Comparison of ENCODE assay signal across 27 cellular contexts in the genomic region with DNA sequence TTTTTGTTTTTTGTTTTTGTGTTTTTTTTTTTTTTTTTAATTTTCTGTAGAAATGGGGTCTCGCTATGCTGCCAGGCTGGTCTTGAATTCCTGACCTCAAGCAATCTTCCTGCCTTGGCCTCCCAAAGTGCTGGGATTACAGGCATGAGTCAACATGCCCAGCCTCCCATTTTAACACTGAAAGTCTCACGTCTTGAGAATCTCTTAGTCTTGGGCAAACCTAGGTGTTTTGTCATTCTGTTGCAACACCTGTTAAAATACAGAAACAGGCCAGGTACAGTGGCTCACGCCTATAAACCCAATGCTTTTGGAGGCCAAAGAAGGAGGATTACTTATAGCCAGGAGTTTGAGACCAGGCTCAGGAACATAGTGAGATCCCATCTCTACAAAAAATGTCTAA.
DNase-seq lines count a peak whose midpoint lies in the region; ATAC-seq, FAIRE-seq and TF ChIP-seq lines count a peak whose summit lies in the region.
"Had no signal": no experiment of that assay in that cellular context is flagged by ENCODE, and none has a peak within 500 bp of the region (broad histone marks: within the 10 kb centered on the region; RNA-seq: fewer than 3 reads in every experiment).

No MANE protein-coding gene starts in this region.

- in situ Hi-C loops in GM13976 (cut with MboI; ENCODE audit: low sequenced_read_pairs, unreplicated experiment): no loop called here

- DNase-seq in HT1080 (ENCODE audit: low read depth) (peak; percentile 26), RWPE2 (ENCODE audit: low spot score) (no peak), bronchial epithelial cell (ENCODE audit: low read depth) (peak; percentile 33), epithelial cell of prostate (ENCODE audit: low read depth, low spot score) (peak; percentile 3), DMS153 treated with DMSO at 0.1 percent for 48 hours (lab: John Stamatoyannopoulos, UW; ENCODE audit: unreplicated experiment) (no peak), SKM-1 (lab: John Stamatoyannopoulos, UW; ENCODE audit: unreplicated experiment) (no peak), dorsolateral prefrontal cortex (no peak), GM13976 (ENCODE audit: low spot score) (no peak)
- DNase-seq: 8988T; ACHN; AML-193; Caco-2; Calu3; CD4-positive, alpha-beta T cell; CD8-positive, alpha-beta T cell; DMS53; DMS79; DND-41; EL; GDM1 had no signal

- H3K27ac ChIP-seq in RWPE2 (ENCODE audit: poor library complexity, severe bottlenecking) (no peak overlapping the region), epithelial cell of prostate (peak overlapping the region; percentile 20), dorsolateral prefrontal cortex (no peak overlapping the region)
- H3K27ac ChIP-seq: BLaER1 treated with 17β-estradiol and CSF1 and Interleukin-3, amounts not matched to agents 10 nM and 100 nM; C4-2B had no signal

- TF ChIP-seq CTCF in RWPE2 (IDR thresholded peaks at IDR 0.05; ENCODE audit: poor library complexity, severe bottlenecking) (no peak), bronchial epithelial cell (IDR thresholded peaks at IDR 0.05; ENCODE audit: insufficient read depth, low read length, severe bottlenecking) (no peak), dorsolateral prefrontal cortex (IDR thresholded peaks at IDR 0.05 in 54 of 56, conservative IDR thresholded peaks at IDR 0.05 in 2 of 56; ENCODE audit: low read depth in 1 of 56, partially characterized antibody in 56 of 56) (no peak), GM13976 (IDR thresholded peaks at IDR 0.05; ENCODE audit: borderline replicate concordance, control extremely low read depth, extremely low read depth, insufficient read depth, missing control alignments) (no peak)

- H3K4me1 ChIP-seq in RWPE2 (ENCODE audit: insufficient read depth, poor library complexity, severe bottlenecking): no peaks in the 10 kb centered on the region
- H3K4me1 ChIP-seq: Caco-2 had no signal

- H3K27me3 ChIP-seq in RWPE2 (ENCODE audit: insufficient read depth, poor library complexity, severe bottlenecking): no peaks in the 10 kb centered on the region
- no peaks in the 10 kb centered on the region for H3K27me3 ChIP-seq in bronchial epithelial cell (ENCODE audit: control insufficient read depth, insufficient read depth, low read length)
- H3K27me3 ChIP-seq in dorsolateral prefrontal cortex: no peaks in the 10 kb centered on the region
- H3K27me3 ChIP-seq: BLaER1 treated with 17β-estradiol and CSF1 and Interleukin-3, amounts not matched to agents 10 nM and 100 nM had no signal

- H3K9me3 ChIP-seq in RWPE2 (ENCODE audit: severe bottlenecking): no peaks in the 10 kb centered on the region
- H3K9me3 ChIP-seq: BLaER1 treated with 17β-estradiol and CSF1 and Interleukin-3, amounts not matched to agents 10 nM and 100 nM; Caco-2 had no signal

- peak; percentile 70 for ATAC-seq in RWPE2 (ENCODE audit: low read depth)
- ATAC-seq: CD8-positive, alpha-beta T cell; GM12878 had no signal

- no peak for FAIRE-seq in bronchial epithelial cell (lab: Jason Lieb, UNC)
- FAIRE-seq: A204.1, D721Med, GM12878, GM12892, GM19239 had no signal

- intact Hi-C loops in dorsolateral prefrontal cortex (cut with DNase I): no loop called here

- H3K4me3 ChIP-seq in RWPE2 (ENCODE audit: severe bottlenecking) (no peak overlapping the region), bronchial epithelial cell (ENCODE audit: low read depth, low read length) (no peak overlapping the region), dorsolateral prefrontal cortex (no peak overlapping the region)
- H3K4me3 ChIP-seq: BLaER1 treated with 17β-estradiol and CSF1 and Interleukin-3, amounts not matched to agents 10 nM and 100 nM; GM12878 had no signal

- H3K36me3 ChIP-seq in RWPE2 (ENCODE audit: low read depth): no peaks in the 10 kb centered on the region
- H3K36me3 ChIP-seq in bronchial epithelial cell (ENCODE audit: control insufficient read depth, insufficient read depth, low read length): no peaks in the 10 kb centered on the region
- H3K36me3 ChIP-seq: BLaER1 treated with 17β-estradiol and CSF1 and Interleukin-3, amounts not matched to agents 10 nM and 100 nM had no signal

Comparison
In these comparisons a context has a peak if more than half of its experiments do, and no peak if none do; other contexts are left out.
1. DNase-seq: peak in HT1080 (single experiment), bronchial epithelial cell (single experiment) and epithelial cell of prostate (single experiment); none in RWPE2 (single experiment), DMS153 treated with DMSO at 0.1 percent for 48 hours (single experiment), SKM-1 (single experiment), dorsolateral prefrontal cortex (0 of 10) and GM13976 (single experiment).